Comparison of ENCODE assay signal across 1 cellular context in the genomic region with DNA sequence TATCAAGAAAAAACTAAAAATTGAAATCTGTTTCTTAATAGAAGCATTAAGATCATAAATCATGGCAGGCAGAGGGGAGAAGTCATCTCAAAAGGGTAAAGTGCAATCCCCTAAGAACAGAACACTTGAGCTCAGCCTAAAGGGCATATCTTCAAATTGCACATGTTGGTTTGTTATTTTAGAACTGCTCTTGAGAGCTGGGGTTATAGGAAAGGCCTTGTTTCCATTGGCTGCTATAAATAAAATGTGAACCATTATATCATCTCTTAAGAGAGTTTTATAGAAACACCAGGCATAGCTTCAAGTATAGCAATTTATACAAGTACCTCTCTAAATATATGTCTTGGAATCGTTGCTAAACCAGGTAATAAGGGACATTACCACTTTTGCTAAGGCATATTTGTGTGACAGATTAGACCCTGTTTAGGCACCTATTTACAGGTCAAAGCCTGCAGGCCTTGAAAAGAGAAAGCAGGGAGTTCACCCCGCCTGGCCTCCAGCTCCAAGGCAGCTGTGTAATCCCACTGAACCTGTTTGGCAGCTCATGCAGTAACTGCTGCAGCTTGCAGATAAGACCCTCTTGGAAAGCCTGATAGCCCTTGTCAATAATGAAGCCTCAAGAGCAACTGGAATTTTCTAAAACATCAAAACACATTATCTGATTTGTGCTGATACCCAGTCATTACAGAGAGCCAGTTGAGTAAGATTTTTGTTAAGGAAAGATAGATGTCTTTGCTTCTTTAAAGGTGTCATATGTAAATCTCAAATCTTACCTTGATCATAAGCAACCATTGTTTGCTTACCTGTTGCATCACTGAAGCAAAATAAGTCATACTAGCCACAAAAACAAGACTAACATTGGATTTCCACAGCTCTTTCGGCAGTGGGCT.
TF ChIP-seq lines count a peak whose summit lies in the region.

No MANE protein-coding gene starts in this region.

TF ChIP-seq in K562, 482 proteins besides CTCF, POLR2A, EP300 and RAD21 (continued from another document):
- no peak for TF ChIP-seq SMAD2 (IDR thresholded peaks at IDR 0.05; ENCODE audit: low read depth, low read length)
- peak; percentile 43 for TF ChIP-seq EHMT2 (IDR thresholded peaks at IDR 0.05)
- TF ChIP-seq HMG20A (CRISPR knock-in tag; conservative IDR thresholded peaks at IDR 0.05), result no peak
- peak; percentile 64; the same call in 1 of the 2 replicates for TF ChIP-seq BCOR (IDR thresholded peaks at IDR 0.05)
- TF ChIP-seq SNIP1 (IDR thresholded peaks at IDR 0.05; ENCODE audit: low read depth), result no peak
- no peak for TF ChIP-seq ZFPM2 (CRISPR knock-in tag; IDR thresholded peaks at IDR 0.05)
- no peak for TF ChIP-seq BACH1 (tag; IDR thresholded peaks at IDR 0.05)
- no peak for TF ChIP-seq ARID2 (IDR thresholded peaks at IDR 0.05)
- TF ChIP-seq, protein P1, sequence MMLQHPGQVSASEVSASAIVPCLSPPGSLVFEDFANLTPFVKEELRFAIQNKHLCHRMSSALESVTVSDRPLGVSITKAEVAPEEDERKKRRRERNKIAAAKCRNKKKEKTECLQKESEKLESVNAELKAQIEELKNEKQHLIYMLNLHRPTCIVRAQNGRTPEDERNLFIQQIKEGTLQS (IDR thresholded peaks at IDR 0.05), result peak; percentile 91
- TF ChIP-seq, protein P1 (CRISPR knock-in tag; conservative IDR thresholded peaks at IDR 0.05), result peak; percentile 60; the same call in 1 of the 2 replicates
- peak; percentile 85 for TF ChIP-seq ZFX (CRISPR knock-in tag; IDR thresholded peaks at IDR 0.05)
- TF ChIP-seq LEF1 (IDR thresholded peaks at IDR 0.05), result peak; percentile 99
- TF ChIP-seq TFAM (CRISPR knock-in tag; conservative IDR thresholded peaks at IDR 0.05), result no peak
- no peak for TF ChIP-seq NCOA4 (IDR thresholded peaks at IDR 0.05; ENCODE audit: partially characterized antibody)
- TF ChIP-seq ZNF184 (CRISPR knock-in tag; IDR thresholded peaks at IDR 0.05), result no peak
- TF ChIP-seq RBBP5 (IDR thresholded peaks at IDR 0.05; ENCODE audit: borderline replicate concordance, insufficient read depth, low read length, poor library complexity, severe bottlenecking), result peak; percentile 73
- TF ChIP-seq FOXA1 (IDR thresholded peaks at IDR 0.05; ENCODE audit: borderline replicate concordance), result peak; percentile 52
- TF ChIP-seq PPARD (CRISPR knock-in tag; IDR thresholded peaks at IDR 0.05), result no peak
- no peak for TF ChIP-seq ZNF507 (tag; conservative IDR thresholded peaks at IDR 0.05)
- peak; percentile 87; the same call in 1 of the 2 replicates for TF ChIP-seq ETS1 (conservative IDR thresholded peaks at IDR 0.05; ENCODE audit: control insufficient read depth, low read depth, low read length)
- TF ChIP-seq ZNF431 (CRISPR knock-in tag; IDR thresholded peaks at IDR 0.05), result peak; percentile 65; the same call in 1 of the 2 replicates
- no peak for TF ChIP-seq RBM25 (IDR thresholded peaks at IDR 0.05; ENCODE audit: low read depth, low read length, severe bottlenecking)
- no peak for TF ChIP-seq FOXJ3 (CRISPR knock-in tag; IDR thresholded peaks at IDR 0.05)
- TF ChIP-seq PHB2 (IDR thresholded peaks at IDR 0.05; ENCODE audit: low read depth), result peak; percentile 96
- TF ChIP-seq ILK (tag; IDR thresholded peaks at IDR 0.05; ENCODE audit: borderline replicate concordance, low read depth), result no peak
- no peak for TF ChIP-seq JUN (IDR thresholded peaks at IDR 0.05; ENCODE audit: borderline replicate concordance, low read depth, low read length)
- no peak for TF ChIP-seq JUN (CRISPR knock-in tag; IDR thresholded peaks at IDR 0.05; ENCODE audit: borderline replicate concordance)
- no peak; the same call in 1 of the 2 replicates for TF ChIP-seq ATF4 (CRISPR knock-in tag; IDR thresholded peaks at IDR 0.05)
- peak; percentile 96 to 97; a peak in 3 of 4 replicates for TF ChIP-seq FOXA3 (CRISPR knock-in tag; conservative IDR thresholded peaks at IDR 0.05 in 1 of 2, IDR thresholded peaks at IDR 0.05 in 1 of 2)
- no peak for TF ChIP-seq PHF21A (IDR thresholded peaks at IDR 0.05; ENCODE audit: borderline replicate concordance, low read depth)
- TF ChIP-seq MAZ (CRISPR knock-in tag; conservative IDR thresholded peaks at IDR 0.05 in 1 of 2, IDR thresholded peaks at IDR 0.05 in 1 of 2), result peak in 1 of 2 experiments; percentile 45; a peak in 1 of 4 replicates
- no peak for TF ChIP-seq CBX2 (IDR thresholded peaks at IDR 0.05; ENCODE audit: insufficient read depth, low read length, poor library complexity, severe bottlenecking)
- TF ChIP-seq SAFB2 (IDR thresholded peaks at IDR 0.05; ENCODE audit: borderline replicate concordance, low read depth, low read length, severe bottlenecking), result no peak
- TF ChIP-seq KDM5B (IDR thresholded peaks at IDR 0.05; ENCODE audit: insufficient replicate concordance, low read depth, low read length), result no peak
- no peak for TF ChIP-seq ASH1L (IDR thresholded peaks at IDR 0.05; ENCODE audit: borderline replicate concordance, low read depth, partially characterized antibody)
- TF ChIP-seq CTBP1 (IDR thresholded peaks at IDR 0.05; ENCODE audit: borderline replicate concordance), result peak; percentile 94
- TF ChIP-seq, protein P2, sequence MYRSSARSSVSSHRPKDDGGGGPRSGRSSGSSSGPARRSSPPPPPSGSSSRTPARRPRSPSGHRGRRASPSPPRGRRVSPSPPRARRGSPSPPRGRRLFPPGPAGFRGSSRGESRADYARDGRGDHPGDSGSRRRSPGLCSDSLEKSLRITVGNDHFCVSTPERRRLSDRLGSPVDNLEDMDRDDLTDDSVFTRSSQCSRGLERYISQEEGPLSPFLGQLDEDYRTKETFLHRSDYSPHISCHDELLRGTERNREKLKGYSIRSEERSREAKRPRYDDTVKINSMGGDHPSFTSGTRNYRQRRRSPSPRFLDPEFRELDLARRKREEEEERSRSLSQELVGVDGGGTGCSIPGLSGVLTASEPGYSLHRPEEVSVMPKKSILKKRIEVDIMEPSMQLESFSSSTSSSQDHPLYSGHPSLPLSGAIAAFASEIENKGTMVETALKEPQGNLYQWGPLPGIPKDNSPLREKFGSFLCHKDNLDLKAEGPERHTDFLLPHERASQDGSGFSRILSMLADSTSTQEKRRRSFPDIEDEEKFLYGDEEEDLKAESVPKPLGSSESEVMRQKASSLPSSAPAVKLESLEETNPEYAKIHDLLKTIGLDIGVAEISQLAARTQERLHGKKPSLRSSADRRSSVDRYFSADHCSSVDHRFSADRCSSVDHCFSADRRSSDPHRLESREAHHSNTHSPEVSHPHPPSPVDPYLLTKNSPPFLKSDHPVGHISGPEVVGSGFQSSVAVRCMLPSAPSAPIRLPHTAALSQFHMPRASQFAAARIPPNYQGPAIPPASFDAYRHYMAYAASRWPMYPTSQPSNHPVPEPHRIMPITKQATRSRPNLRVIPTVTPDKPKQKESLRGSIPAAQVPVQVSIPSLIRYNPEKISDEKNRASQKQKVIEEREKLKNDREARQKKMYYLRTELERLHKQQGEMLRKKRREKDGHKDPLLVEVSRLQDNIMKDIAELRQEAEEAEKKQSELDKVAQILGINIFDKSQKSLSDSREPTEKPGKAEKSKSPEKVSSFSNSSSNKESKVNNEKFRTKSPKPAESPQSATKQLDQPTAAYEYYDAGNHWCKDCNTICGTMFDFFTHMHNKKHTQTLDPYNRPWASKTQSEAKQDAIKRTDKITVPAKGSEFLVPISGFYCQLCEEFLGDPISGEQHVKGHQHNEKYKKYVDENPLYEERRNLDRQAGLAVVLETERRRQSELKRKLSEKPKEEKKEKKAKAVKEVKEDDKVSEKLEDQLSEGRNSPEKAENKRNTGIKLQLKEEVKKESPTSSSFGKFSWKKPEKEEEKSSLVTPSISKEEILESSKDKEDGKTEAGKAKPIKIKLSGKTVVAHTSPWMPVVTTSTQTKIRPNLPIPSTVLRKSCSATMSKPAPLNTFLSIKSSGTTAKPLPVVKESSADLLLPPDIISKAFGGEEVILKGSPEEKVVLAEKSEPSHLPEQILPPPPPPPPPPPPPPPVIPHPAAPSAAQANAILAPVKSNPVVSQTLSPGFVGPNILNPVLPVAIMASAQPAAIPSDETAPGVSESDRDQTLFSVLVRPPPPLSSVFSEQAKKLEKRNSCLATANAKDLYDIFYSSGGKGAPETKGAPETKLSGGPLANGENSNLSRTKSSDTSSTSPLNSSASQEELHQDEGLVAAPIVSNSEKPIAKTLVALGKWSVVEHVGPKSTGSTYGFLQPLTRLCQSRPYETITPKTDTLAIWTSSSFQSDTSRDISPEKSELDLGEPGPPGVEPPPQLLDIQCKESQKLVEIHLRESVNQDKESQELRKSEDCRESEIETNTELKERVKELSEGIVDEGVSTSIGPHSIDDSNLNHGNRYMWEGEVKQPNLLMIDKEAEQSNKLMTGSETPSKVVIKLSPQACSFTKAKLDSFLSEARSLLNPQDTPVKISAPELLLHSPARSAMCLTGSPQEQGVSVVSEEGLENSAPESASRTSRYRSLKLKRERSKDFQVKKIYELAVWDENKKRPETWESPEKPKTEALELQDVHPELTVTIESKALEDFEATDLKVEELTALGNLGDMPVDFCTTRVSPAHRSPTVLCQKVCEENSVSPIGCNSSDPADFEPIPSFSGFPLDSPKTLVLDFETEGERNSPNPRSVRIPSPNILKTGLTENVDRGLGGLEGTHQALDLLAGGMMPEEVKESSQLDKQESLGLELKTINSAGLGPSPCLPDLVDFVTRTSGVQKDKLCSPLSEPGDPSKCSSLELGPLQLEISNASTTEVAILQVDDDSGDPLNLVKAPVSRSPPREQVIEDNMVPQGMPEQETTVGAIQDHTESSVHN (IDR thresholded peaks at IDR 0.05; ENCODE audit: borderline replicate concordance in 1 of 2, low read depth in 1 of 2), result peak; percentile 18 to 46; a peak in 2 of 4 replicates
- no peak for TF ChIP-seq ZNF586 (CRISPR knock-in tag; conservative IDR thresholded peaks at IDR 0.05)
- TF ChIP-seq KLF13 (tag; IDR thresholded peaks at IDR 0.05; ENCODE audit: borderline replicate concordance, low read depth), result no peak
- TF ChIP-seq RBM14 (IDR thresholded peaks at IDR 0.05; ENCODE audit: borderline replicate concordance, insufficient read depth, low read depth, low read length), result no peak
- no peak for TF ChIP-seq MLX (CRISPR knock-in tag; conservative IDR thresholded peaks at IDR 0.05)
- TF ChIP-seq ZNF174 (CRISPR knock-in tag; IDR thresholded peaks at IDR 0.05), result no peak
- no peak for TF ChIP-seq GTF2E2 (tag; IDR thresholded peaks at IDR 0.05)
- TF ChIP-seq FOXK2 (conservative IDR thresholded peaks at IDR 0.05 in 1 of 2, IDR thresholded peaks at IDR 0.05 in 1 of 2; ENCODE audit: low read depth in 2 of 2), result peak; percentile 77
- peak; percentile 97 for TF ChIP-seq HDAC2 (IDR thresholded peaks at IDR 0.05)
- no peak for TF ChIP-seq ELF2 (CRISPR knock-in tag; IDR thresholded peaks at IDR 0.05)
TF ChIP-seq in K562: peak in this region for 150.
